Comparison of ENCODE assay signal across 21 cellular contexts in the genomic region with DNA sequence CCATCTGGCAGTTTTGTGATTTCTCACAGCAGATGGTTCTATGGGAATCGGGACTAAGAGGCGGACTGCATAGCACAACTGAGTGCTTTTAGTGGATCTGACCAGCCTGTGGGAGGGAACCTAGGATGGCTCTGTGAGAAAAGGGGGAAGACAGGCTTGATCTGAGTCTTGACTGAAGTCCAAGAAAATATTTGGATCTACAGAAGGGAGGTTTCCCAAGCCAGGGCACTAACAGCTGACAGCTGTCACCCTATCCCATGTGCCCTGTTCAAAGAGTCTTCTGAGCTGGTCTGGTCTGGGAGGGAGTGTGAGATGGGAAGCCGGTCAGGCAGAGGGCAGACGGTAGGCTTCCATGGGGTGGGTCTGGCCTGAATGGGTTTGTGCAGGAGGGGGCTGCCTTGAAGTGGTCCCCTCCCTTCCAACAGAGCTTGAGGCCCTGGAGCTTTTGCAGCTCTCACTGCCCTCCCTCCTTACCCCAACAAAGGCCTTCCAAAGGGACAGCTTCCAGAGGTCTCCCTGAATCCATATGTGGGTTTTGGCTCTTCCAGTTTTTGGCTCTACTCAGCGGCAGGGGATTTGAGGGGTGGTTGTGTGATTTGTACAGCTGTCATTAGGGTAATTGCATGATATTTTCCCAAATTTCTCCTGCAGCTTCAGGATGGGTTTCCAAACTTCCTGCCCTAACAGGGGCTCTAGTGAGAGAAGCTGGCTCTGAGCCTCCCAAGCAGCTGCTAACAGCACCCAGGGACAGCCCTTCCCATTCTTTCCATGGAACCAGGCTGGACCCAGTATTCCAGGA.
DNase-seq lines count a peak whose midpoint lies in the region; ATAC-seq and TF ChIP-seq lines count a peak whose summit lies in the region.
"Had no signal": no experiment of that assay in that cellular context is flagged by ENCODE, and none has a peak within 500 bp of the region (broad histone marks: within the 10 kb centered on the region; RNA-seq: fewer than 3 reads in every experiment).

No MANE protein-coding gene starts in this region.

- peaks cover 0 to 19% (median 0%) of the 10 kb centered on the region in 9 donors for H3K27me3 ChIP-seq in heart left ventricle
- H3K27me3 ChIP-seq: neural progenitor cell had no signal

- H3K27me3 Mint-ChIP-seq in activated T-helper 2 cell treated with anti-CD3 and anti-CD28 coated beads, Interferon-gamma antibody, Interleukin-2, Interleukin-4, amounts not matched to agents 10 μg/mL and 5 μg/mL and 100 μg/mL, durations not matched to agents 14 hours and 24 hours and 36 hours (ENCODE audit: low read depth): no peaks in the 10 kb centered on the region
- H3K27me3 Mint-ChIP-seq: CD4-positive, alpha-beta memory T cell; stimulated activated naive CD8-positive, alpha-beta T cell treated with anti-CD3 and anti-CD28 coated beads, Interleukin-15, amount 100 ng/mL, for 72 hours had no signal

- H3K27ac ChIP-seq in heart left ventricle: peak overlapping the region in 1 of 12 donors; percentile 9
- H3K27ac ChIP-seq: neural progenitor cell, parathyroid adenoma, thoracic aorta had no signal

- DNase-seq in G401 (ENCODE audit: low spot score) (peak; percentile 73), NCI-H446 treated with DMSO at 0.1 percent for 48 hours (lab: John Stamatoyannopoulos, UW) (peak; percentile 92), heart left ventricle (peak in 2 of 5 donors; percentile 20 to 67), mucosa of descending colon (no peak), DMS79 (lab: John Stamatoyannopoulos, UW) (no peak)
- no peak for DNase-seq in activated T-helper 2 cell treated with anti-CD3 and anti-CD28 coated beads, Interferon-gamma antibody, Interleukin-2, Interleukin-4, amounts not matched to agents 10 μg/mL and 5 μg/mL and 100 μg/mL, durations not matched to agents 14 hours and 24 hours and 36 hours (ENCODE audit: low spot score)
- DNase-seq: activated T-cell treated with anti-CD3 and anti-CD28 coated beads, Interleukin-2, amount 50 U/mL, for 48 hours; CD4-positive, alpha-beta memory T cell; central memory CD4-positive, alpha-beta T cell; erythroblast; NCI-H1092 treated with DMSO at 0.1 percent for 48 hours; NCI-H187 treated with DMSO at 0.1 percent for 48 hours; NCI-H774; retina; RPMI8226; stimulated activated naive CD8-positive, alpha-beta T cell treated with anti-CD3 and anti-CD28 coated beads, Interleukin-15, amount 100 ng/mL, for 72 hours had no signal

- no peaks in the 10 kb centered on the region for H3K36me3 ChIP-seq in heart left ventricle
- H3K36me3 ChIP-seq in mucosa of descending colon (ENCODE audit: low read depth): no peaks in the 10 kb centered on the region
- H3K36me3 ChIP-seq: neural progenitor cell, thoracic aorta had no signal

- intact Hi-C loops in heart left ventricle (cut with DNase I): no loop called here
- intact Hi-C loops in mucosa of descending colon (cut with DNase I, micrococcal nuclease): no loop called here
- intact Hi-C loops in activated T-helper 2 cell treated with anti-CD3 and anti-CD28 coated beads, Interferon-gamma antibody, Interleukin-2, Interleukin-4, amounts not matched to agents 10 μg/mL and 5 μg/mL and 100 μg/mL, durations not matched to agents 14 hours and 24 hours and 36 hours (cut with micrococcal nuclease): no loop called here

- H3K9me3 Mint-ChIP-seq in activated T-helper 2 cell treated with anti-CD3 and anti-CD28 coated beads, Interferon-gamma antibody, Interleukin-2, Interleukin-4, amounts not matched to agents 10 μg/mL and 5 μg/mL and 100 μg/mL, durations not matched to agents 14 hours and 24 hours and 36 hours: peaks cover 5% of the 10 kb centered on the region
- H3K9me3 Mint-ChIP-seq: dendritic cell treated with granulocyte-macrophage colony-stimulating factor and Interleukin-4, amounts not matched to agents 40 ng/mL and 50 ng/mL, for 4 days had no signal

- TF ChIP-seq CTCF in heart left ventricle (IDR thresholded peaks at IDR 0.05) (no peak), mucosa of descending colon (IDR thresholded peaks at IDR 0.05) (no peak)

- H3K4me1 Mint-ChIP-seq in activated T-helper 2 cell treated with anti-CD3 and anti-CD28 coated beads, Interferon-gamma antibody, Interleukin-2, Interleukin-4, amounts not matched to agents 10 μg/mL and 5 μg/mL and 100 μg/mL, durations not matched to agents 14 hours and 24 hours and 36 hours (ENCODE audit: low read depth): peaks cover 14% of the 10 kb centered on the region

- no peaks in the 10 kb centered on the region for H3K9me3 ChIP-seq in heart left ventricle
- no peaks in the 10 kb centered on the region for H3K9me3 ChIP-seq in mucosa of descending colon
- H3K9me3 ChIP-seq: thoracic aorta had no signal

- no peak overlapping the region for H3K4me3 Mint-ChIP-seq in activated T-helper 2 cell treated with anti-CD3 and anti-CD28 coated beads, Interferon-gamma antibody, Interleukin-2, Interleukin-4, amounts not matched to agents 10 μg/mL and 5 μg/mL and 100 μg/mL, durations not matched to agents 14 hours and 24 hours and 36 hours (ENCODE audit: low read depth)
- H3K4me3 Mint-ChIP-seq: CD4-positive, alpha-beta memory T cell; dendritic cell treated with granulocyte-macrophage colony-stimulating factor and Interleukin-4, amounts not matched to agents 40 ng/mL and 50 ng/mL, for 4 days; neural progenitor cell; stimulated activated naive CD8-positive, alpha-beta T cell treated with anti-CD3 and anti-CD28 coated beads, Interleukin-15, amount 100 ng/mL, for 72 hours had no signal

- 66 to 85% (median 75%) methylated on average over 5 of the region's 5 CpGs for WGBS in heart left ventricle, 4 donors

- in situ Hi-C loops in G401 (cut with HindIII; ENCODE audit: low sequenced_read_pairs): no loop called here

- H3K4me3 ChIP-seq in heart left ventricle (no peak overlapping the region), mucosa of descending colon (no peak overlapping the region)
- H3K4me3 ChIP-seq: neural progenitor cell, thoracic aorta had no signal

- H3K36me3 Mint-ChIP-seq in activated T-helper 2 cell treated with anti-CD3 and anti-CD28 coated beads, Interferon-gamma antibody, Interleukin-2, Interleukin-4, amounts not matched to agents 10 μg/mL and 5 μg/mL and 100 μg/mL, durations not matched to agents 14 hours and 24 hours and 36 hours (ENCODE audit: low read depth): no peaks in the 10 kb centered on the region
- H3K36me3 Mint-ChIP-seq: CD4-positive, alpha-beta memory T cell; neural progenitor cell had no signal

- no peak for TF ChIP-seq POLR2A in heart left ventricle (IDR thresholded peaks at IDR 0.05)

- peaks cover 0 to 11% (median 0%) of the 10 kb centered on the region in 12 donors for H3K4me1 ChIP-seq in heart left ventricle
- H3K4me1 ChIP-seq in mucosa of descending colon (ENCODE audit: low read depth): no peaks in the 10 kb centered on the region
- H3K4me1 ChIP-seq: neural progenitor cell, parathyroid adenoma had no signal

- ATAC-seq in heart left ventricle: peak in 3 of 4 donors; percentile 42 to 46 (median 43)
- ATAC-seq in mucosa of descending colon: peak; percentile 20
- ATAC-seq in HG03469 (IDR thresholded peaks at IDR 0.05; ENCODE audit: unreplicated experiment): no peak
- ATAC-seq: stimulated activated naive CD8-positive, alpha-beta T cell treated with anti-CD3 and anti-CD28 coated beads, Interleukin-15, amount 100 ng/mL, for 72 hours had no signal

- H3K27ac Mint-ChIP-seq in activated T-helper 2 cell treated with anti-CD3 and anti-CD28 coated beads, Interferon-gamma antibody, Interleukin-2, Interleukin-4, amounts not matched to agents 10 μg/mL and 5 μg/mL and 100 μg/mL, durations not matched to agents 14 hours and 24 hours and 36 hours: no peak overlapping the region
- H3K27ac Mint-ChIP-seq: CD4-positive, alpha-beta memory T cell; dendritic cell treated with granulocyte-macrophage colony-stimulating factor and Interleukin-4, amounts not matched to agents 40 ng/mL and 50 ng/mL, for 4 days; neural progenitor cell had no signal

Comparison
In these comparisons a context has a peak if more than half of its experiments do, and no peak if none do; other contexts are left out.
1. DNase-seq: peak in G401 (single experiment) and NCI-H446 treated with DMSO at 0.1 percent for 48 hours (single experiment); none in mucosa of descending colon (0 of 3), activated T-helper 2 cell treated with anti-CD3 and anti-CD28 coated beads, Interferon-gamma antibody, Interleukin-2, Interleukin-4, amounts not matched to agents 10 μg/mL and 5 μg/mL and 100 μg/mL, durations not matched to agents 14 hours and 24 hours and 36 hours (single experiment) and DMS79 (single experiment).